In genomic region chr2:158782126-158782525, GRCh38 we compare ENCODE assay signal across 23 cellular contexts. TPM values are rescaled to one million over a fixed set of nuclear protein-coding genes. Genes with fewer than 3 reads are reported as not detected.
"Had no signal": no experiment of that assay in that cellular context is flagged by ENCODE, and none has a peak within 500 bp of the region (broad histone marks: within the 10 kb centered on the region; RNA-seq: fewer than 3 reads in every experiment).

No MANE protein-coding gene starts in this region.

- H3K27ac ChIP-seq: brain microvascular endothelial cell, left lung had no signal

- H3K9me3 ChIP-seq: mucosa of descending colon, thoracic aorta had no signal

- H3K27me3 ChIP-seq: brain microvascular endothelial cell, left lung had no signal

- FAIRE-seq: endothelial cell of umbilical vein had no signal

- H3K27me3 Mint-ChIP-seq: central memory CD8-positive, alpha-beta T cell had no signal

- ATAC-seq: activated CD8-positive, alpha-beta T cell treated with anti-CD3 and anti-CD28 coated beads, Interleukin-2, amount 10 ng/mL, durations not matched to agents 7 days and 5 days; mucosa of descending colon; naive thymus-derived CD8-positive, alpha-beta T cell; stimulated activated effector memory CD8-positive, alpha-beta T cell treated with anti-CD3 and anti-CD28 coated beads, Interleukin-12 subunit alpha, Interleukin-12 subunit beta, amount 100 ng/mL, for 72 hours had no signal

- H3K27ac Mint-ChIP-seq: activated B cell treated with CpG ODN at 0.5 μM for 24 hours; activated CD8-positive, alpha-beta T cell treated with anti-CD3 and anti-CD28 coated beads, Interleukin-2, amount 10 ng/mL, durations not matched to agents 7 days and 5 days; activated naive CD8-positive, alpha-beta T cell; naive thymus-derived CD8-positive, alpha-beta T cell; progenitor cell of endocrine pancreas; stimulated activated effector memory CD8-positive, alpha-beta T cell treated with anti-CD3 and anti-CD28 coated beads, Interleukin-12 subunit alpha, Interleukin-12 subunit beta, amount 100 ng/mL, for 72 hours had no signal

- H3K9me3 Mint-ChIP-seq: activated B cell treated with CpG ODN at 0.5 μM for 24 hours; central memory CD8-positive, alpha-beta T cell; naive thymus-derived CD8-positive, alpha-beta T cell; stimulated activated effector memory CD8-positive, alpha-beta T cell treated with anti-CD3 and anti-CD28 coated beads, Interleukin-12 subunit alpha, Interleukin-12 subunit beta, amount 100 ng/mL, for 72 hours had no signal

- DNase-seq: activated B cell treated with CpG ODN at 0.5 μM for 24 hours; activated CD4-positive, alpha-beta T cell treated with anti-CD3 and anti-CD28 coated beads for 48 hours; activated CD8-positive, alpha-beta memory T cell treated with anti-CD3 and anti-CD28 coated beads, Interleukin-2, amount 50 U/mL, for 4 hours; activated CD8-positive, alpha-beta T cell treated with anti-CD3 and anti-CD28 coated beads, Interleukin-2, amount 10 ng/mL, durations not matched to agents 7 days and 5 days; activated gamma-delta T cell; activated T-cell treated with anti-CD3 and anti-CD28 coated beads, Interleukin-2, amount 50 U/mL, for 48 hours; cortex of kidney; effector CD4-positive, alpha-beta T cell; kidney; left lung; mucosa of descending colon; naive thymus-derived CD8-positive, alpha-beta T cell; right cardiac atrium; stimulated activated CD4-positive, alpha-beta T cell treated with anti-CD3 and anti-CD28 coated beads, Interleukin-12 subunit alpha, Interleukin-12 subunit beta, amount 100 ng/mL, for 4 hours; stimulated activated CD4-positive, alpha-beta T cell treated with anti-CD3 and anti-CD28 coated beads, Interleukin-2, amount 100 ng/mL, for 24 hours; T-helper 2 cell had no signal

- H3K4me3 ChIP-seq: left lung, mucosa of descending colon, thoracic aorta had no signal

- H3K36me3 ChIP-seq: brain microvascular endothelial cell, left lung, thoracic aorta had no signal

- H3K4me3 Mint-ChIP-seq: activated B cell treated with CpG ODN at 0.5 μM for 24 hours; activated CD8-positive, alpha-beta T cell treated with anti-CD3 and anti-CD28 coated beads, Interleukin-2, amount 10 ng/mL, durations not matched to agents 7 days and 5 days; activated naive CD8-positive, alpha-beta T cell; central memory CD8-positive, alpha-beta T cell; naive thymus-derived CD8-positive, alpha-beta T cell; stimulated activated effector memory CD8-positive, alpha-beta T cell treated with anti-CD3 and anti-CD28 coated beads, Interleukin-12 subunit alpha, Interleukin-12 subunit beta, amount 100 ng/mL, for 72 hours had no signal

- H3K4me1 Mint-ChIP-seq: stimulated activated effector memory CD8-positive, alpha-beta T cell treated with anti-CD3 and anti-CD28 coated beads, Interleukin-12 subunit alpha, Interleukin-12 subunit beta, amount 100 ng/mL, for 72 hours had no signal

- H3K36me3 Mint-ChIP-seq: activated naive CD8-positive, alpha-beta T cell; naive thymus-derived CD8-positive, alpha-beta T cell; stimulated activated effector memory CD8-positive, alpha-beta T cell treated with anti-CD3 and anti-CD28 coated beads, Interleukin-12 subunit alpha, Interleukin-12 subunit beta, amount 100 ng/mL, for 72 hours had no signal

- H3K4me1 ChIP-seq: left lung had no signal

RNA-seq across cellular contexts. Expression of gene DAPL1, which starts 13.0 kb away (rescaled TPM):
- total RNA-seq: activated B cell treated with CpG ODN at 0.5 μM for 24 hours; activated CD8-positive, alpha-beta T cell treated with anti-CD3 and anti-CD28 coated beads, Interleukin-2, amount 10 ng/mL, durations not matched to agents 7 days and 5 days; endothelial cell of umbilical vein; left lung; naive thymus-derived CD8-positive, alpha-beta T cell; progenitor cell of endocrine pancreas; right cardiac atrium; thoracic aorta had no signal
- polyA plus RNA-seq: endothelial cell of umbilical vein; naive thymus-derived CD8-positive, alpha-beta T cell; right cardiac atrium had no signal
